14 cellular contexts compared by ENCODE assay signal in genomic region chr12:11876301-11876700, GRCh38.
DNase-seq lines count a peak whose midpoint lies in the region; ATAC-seq lines count a peak whose summit lies in the region.
"Had no signal": no experiment of that assay in that cellular context is flagged by ENCODE, and none has a peak within 500 bp of the region (broad histone marks: within the 10 kb centered on the region; RNA-seq: fewer than 3 reads in every experiment).

No MANE protein-coding gene starts in this region.

- H3K4me1 ChIP-seq in BLaER1 treated with 17β-estradiol and CSF1 and Interleukin-3, amounts not matched to agents 10 nM and 100 nM = peaks cover 37 to 69% (median 39%) of the 10 kb centered on the region in 10 experiments
- H3K4me1 ChIP-seq in naive thymus-derived CD4-positive, alpha-beta T cell (ENCODE audit: control insufficient read depth in 2 of 2, insufficient read depth in 2 of 2, low read length in 2 of 2) = peaks cover 0 to 20% of the 10 kb centered on the region in 2 donors

- intact Hi-C loops in activated T-helper 1 cell treated with anti-CD3 and anti-CD28 coated beads, Interleukin-12 subunit alpha, Interleukin-12 subunit beta, Interleukin-2, Interleukin-4 antibody, amounts not matched to agents 30 ng/mL and 10 ng/mL and 1 ng/mL, durations not matched to agents 14 hours and 24 hours and 36 hours (cut with micrococcal nuclease) = no loop called here
- intact Hi-C loops in naive thymus-derived CD4-positive, alpha-beta T cell (cut with micrococcal nuclease) = loop anchor here in 1 of 2 donors (2.0 to 5.0 kb wide), 3 partner anchors 14 to 224 kb away; no protein-coding TSS in a partner anchor

- H3K4me3 Mint-ChIP-seq in IgD-negative memory B cell = no peak overlapping the region
- peak overlapping the region; percentile 35 for H3K4me3 Mint-ChIP-seq in activated T-helper 1 cell treated with anti-CD3 and anti-CD28 coated beads, Interleukin-12 subunit alpha, Interleukin-12 subunit beta, Interleukin-2, Interleukin-4 antibody, amounts not matched to agents 30 ng/mL and 10 ng/mL and 1 ng/mL, durations not matched to agents 14 hours and 24 hours and 36 hours
- peak overlapping the region in 7 of 10 donors; percentile 4 to 59 (median 39) for H3K4me3 Mint-ChIP-seq in naive thymus-derived CD4-positive, alpha-beta T cell
- H3K4me3 Mint-ChIP-seq: activated CD8-positive, alpha-beta T cell treated with anti-CD3 and anti-CD28 coated beads, Interleukin-2, amount 10 ng/mL, durations not matched to agents 7 days and 5 days; activated naive CD8-positive, alpha-beta T cell treated with anti-CD3 and anti-CD28 coated beads, Interleukin-2, amount 10 ng/mL, durations not matched to agents 7 days and 5 days had no signal

- peaks cover 0 to 9% (median 0%) of the 10 kb centered on the region in 11 experiments; a peak in 2 of 22 replicates for H3K9me3 ChIP-seq in BLaER1 treated with 17β-estradiol and CSF1 and Interleukin-3, amounts not matched to agents 10 nM and 100 nM (replicated peaks in 1 of 11)
- H3K9me3 ChIP-seq in naive thymus-derived CD4-positive, alpha-beta T cell (ENCODE audit: control insufficient read depth in 2 of 3, low read length in 3 of 3) = no peaks in the 10 kb centered on the region
- H3K9me3 ChIP-seq: BE2C had no signal

- H3K36me3 ChIP-seq in BLaER1 treated with 17β-estradiol and CSF1 and Interleukin-3, amounts not matched to agents 10 nM and 100 nM = peaks cover 40 to 83% (median 67%) of the 10 kb centered on the region in 11 experiments
- peaks cover 0 to 13% (median 4%) of the 10 kb centered on the region in 3 experiments for H3K36me3 ChIP-seq in naive thymus-derived CD4-positive, alpha-beta T cell (ENCODE audit: control insufficient read depth in 2 of 3, insufficient read depth in 3 of 3, low read length in 3 of 3)
- H3K36me3 ChIP-seq: BE2C had no signal

- DNase-seq in activated T-helper 1 cell treated with anti-CD3 and anti-CD28 coated beads, Interleukin-12 subunit alpha, Interleukin-12 subunit beta, Interleukin-2, Interleukin-4 antibody, amounts not matched to agents 30 ng/mL and 10 ng/mL and 1 ng/mL, durations not matched to agents 14 hours and 24 hours and 36 hours (ENCODE audit: low spot score) = no peak
- peak in 2 of 9 donors; percentile 19 to 25 for DNase-seq in naive thymus-derived CD4-positive, alpha-beta T cell
- no peak for DNase-seq in NCI-H510A (lab: John Stamatoyannopoulos, UW)
- DNase-seq: activated CD8-positive, alpha-beta T cell treated with anti-CD3 and anti-CD28 coated beads, Interleukin-2, amount 10 ng/mL, durations not matched to agents 7 days and 5 days; activated naive CD8-positive, alpha-beta T cell treated with anti-CD3 and anti-CD28 coated beads, Interleukin-2, amount 10 ng/mL, durations not matched to agents 7 days and 5 days; BE2C; GM23248; NCI-H2081 treated with DMSO at 0.1 percent for 48 hours; posterior cingulate gyrus had no signal

- POLR2A ChIA-PET in naive thymus-derived CD4-positive, alpha-beta T cell (lab: Charles Lee) = no interaction called here

- no peak for ATAC-seq in naive thymus-derived CD4-positive, alpha-beta T cell
- ATAC-seq in HG02610 (IDR thresholded peaks at IDR 0.05; ENCODE audit: unreplicated experiment) = no peak
- no peak for ATAC-seq in HG02623 (IDR thresholded peaks at IDR 0.05; ENCODE audit: unreplicated experiment)
- no peak for ATAC-seq in HG03280 (IDR thresholded peaks at IDR 0.05; ENCODE audit: unreplicated experiment)
- ATAC-seq: activated CD8-positive, alpha-beta T cell treated with anti-CD3 and anti-CD28 coated beads, Interleukin-2, amount 10 ng/mL, durations not matched to agents 7 days and 5 days had no signal

- H3K27me3 ChIP-seq in BLaER1 treated with 17β-estradiol and CSF1 and Interleukin-3, amounts not matched to agents 10 nM and 100 nM = no peaks in the 10 kb centered on the region
- H3K27me3 ChIP-seq in naive thymus-derived CD4-positive, alpha-beta T cell (ENCODE audit: control insufficient read depth in 2 of 2, insufficient read depth in 2 of 2, low read length in 2 of 2) = no peaks in the 10 kb centered on the region
- H3K27me3 ChIP-seq: BE2C had no signal

- H3K4me1 Mint-ChIP-seq in IgD-negative memory B cell = peaks cover 4 to 12% (median 11%) of the 10 kb centered on the region in 3 donors
- peaks cover 75% of the 10 kb centered on the region for H3K4me1 Mint-ChIP-seq in activated T-helper 1 cell treated with anti-CD3 and anti-CD28 coated beads, Interleukin-12 subunit alpha, Interleukin-12 subunit beta, Interleukin-2, Interleukin-4 antibody, amounts not matched to agents 30 ng/mL and 10 ng/mL and 1 ng/mL, durations not matched to agents 14 hours and 24 hours and 36 hours (ENCODE audit: low read depth)
- H3K4me1 Mint-ChIP-seq in naive thymus-derived CD4-positive, alpha-beta T cell = peaks cover 32 to 64% (median 57%) of the 10 kb centered on the region in 7 donors

- peak overlapping the region in 7 of 11 experiments; percentile 1 to 47 (median 17); a peak in 10 of 22 replicates for H3K9ac ChIP-seq in BLaER1 treated with 17β-estradiol and CSF1 and Interleukin-3, amounts not matched to agents 10 nM and 100 nM
- H3K9ac ChIP-seq: GM23248 had no signal

- H4K20me1 ChIP-seq in BLaER1 treated with 17β-estradiol and CSF1 and Interleukin-3, amounts not matched to agents 10 nM and 100 nM = peaks cover 0 to 60% (median 19%) of the 10 kb centered on the region in 11 experiments; a peak in 13 of 22 replicates

- peaks cover 17% of the 10 kb centered on the region for H3K36me3 Mint-ChIP-seq in IgD-negative memory B cell
- H3K36me3 Mint-ChIP-seq in activated T-helper 1 cell treated with anti-CD3 and anti-CD28 coated beads, Interleukin-12 subunit alpha, Interleukin-12 subunit beta, Interleukin-2, Interleukin-4 antibody, amounts not matched to agents 30 ng/mL and 10 ng/mL and 1 ng/mL, durations not matched to agents 14 hours and 24 hours and 36 hours (ENCODE audit: low read depth) = peaks cover 58% of the 10 kb centered on the region
- peaks cover 5 to 49% (median 29%) of the 10 kb centered on the region in 5 donors for H3K36me3 Mint-ChIP-seq in naive thymus-derived CD4-positive, alpha-beta T cell

- no peak overlapping the region for H3K4me3 ChIP-seq in BLaER1 treated with 17β-estradiol and CSF1 and Interleukin-3, amounts not matched to agents 10 nM and 100 nM
- no peak overlapping the region for H3K4me3 ChIP-seq in naive thymus-derived CD4-positive, alpha-beta T cell (ENCODE audit: low read length)
- H3K4me3 ChIP-seq: GM23248 had no signal

- H3K4me2 ChIP-seq in BLaER1 treated with 17β-estradiol and CSF1 and Interleukin-3, amounts not matched to agents 10 nM and 100 nM = peak overlapping the region; percentile 51 to 77 (median 66)

- H3K27me3 Mint-ChIP-seq in IgD-negative memory B cell = no peaks in the 10 kb centered on the region
- H3K27me3 Mint-ChIP-seq in activated T-helper 1 cell treated with anti-CD3 and anti-CD28 coated beads, Interleukin-12 subunit alpha, Interleukin-12 subunit beta, Interleukin-2, Interleukin-4 antibody, amounts not matched to agents 30 ng/mL and 10 ng/mL and 1 ng/mL, durations not matched to agents 14 hours and 24 hours and 36 hours (ENCODE audit: insufficient read depth) = no peaks in the 10 kb centered on the region
- H3K27me3 Mint-ChIP-seq in naive thymus-derived CD4-positive, alpha-beta T cell = no peaks in the 10 kb centered on the region
- H3K27me3 Mint-ChIP-seq: activated naive CD8-positive, alpha-beta T cell treated with anti-CD3 and anti-CD28 coated beads, Interleukin-2, amount 10 ng/mL, durations not matched to agents 7 days and 5 days had no signal

- CTCF ChIA-PET in naive thymus-derived CD4-positive, alpha-beta T cell (lab: Charles Lee) = interaction anchor here (0.9 kb wide), 1 partner anchor 67 kb away, joined by 3 read pairs; no protein-coding TSS in a partner anchor

- H3K27ac Mint-ChIP-seq in IgD-negative memory B cell = peak overlapping the region in 2 of 3 donors; percentile 21 to 68
- peak overlapping the region; percentile 78 for H3K27ac Mint-ChIP-seq in activated T-helper 1 cell treated with anti-CD3 and anti-CD28 coated beads, Interleukin-12 subunit alpha, Interleukin-12 subunit beta, Interleukin-2, Interleukin-4 antibody, amounts not matched to agents 30 ng/mL and 10 ng/mL and 1 ng/mL, durations not matched to agents 14 hours and 24 hours and 36 hours
- H3K27ac Mint-ChIP-seq in naive thymus-derived CD4-positive, alpha-beta T cell = peak overlapping the region in 8 of 9 donors; percentile 63 to 87 (median 82)
- H3K27ac Mint-ChIP-seq: activated CD8-positive, alpha-beta T cell treated with anti-CD3 and anti-CD28 coated beads, Interleukin-2, amount 10 ng/mL, durations not matched to agents 7 days and 5 days; activated naive CD8-positive, alpha-beta T cell treated with anti-CD3 and anti-CD28 coated beads, Interleukin-2, amount 10 ng/mL, durations not matched to agents 7 days and 5 days had no signal

- peak overlapping the region in 10 of 11 experiments; percentile 3 to 63 (median 48); a peak in 17 of 22 replicates for H3K27ac ChIP-seq in BLaER1 treated with 17β-estradiol and CSF1 and Interleukin-3, amounts not matched to agents 10 nM and 100 nM
- no peak overlapping the region for H3K27ac ChIP-seq in naive thymus-derived CD4-positive, alpha-beta T cell (ENCODE audit: low read depth, low read length)
- H3K27ac ChIP-seq: GM23248 had no signal

- no peaks in the 10 kb centered on the region for H3K9me3 Mint-ChIP-seq in IgD-negative memory B cell
- no peaks in the 10 kb centered on the region for H3K9me3 Mint-ChIP-seq in activated T-helper 1 cell treated with anti-CD3 and anti-CD28 coated beads, Interleukin-12 subunit alpha, Interleukin-12 subunit beta, Interleukin-2, Interleukin-4 antibody, amounts not matched to agents 30 ng/mL and 10 ng/mL and 1 ng/mL, durations not matched to agents 14 hours and 24 hours and 36 hours
- no peaks in the 10 kb centered on the region for H3K9me3 Mint-ChIP-seq in naive thymus-derived CD4-positive, alpha-beta T cell
- H3K9me3 Mint-ChIP-seq: activated naive CD8-positive, alpha-beta T cell treated with anti-CD3 and anti-CD28 coated beads, Interleukin-2, amount 10 ng/mL, durations not matched to agents 7 days and 5 days had no signal

Comparison
In these comparisons a context has a peak if more than half of its experiments do, and no peak if none do; other contexts are left out.
1. H3K4me3 Mint-ChIP-seq: peak in activated T-helper 1 cell treated with anti-CD3 and anti-CD28 coated beads, Interleukin-12 subunit alpha, Interleukin-12 subunit beta, Interleukin-2, Interleukin-4 antibody, amounts not matched to agents 30 ng/mL and 10 ng/mL and 1 ng/mL, durations not matched to agents 14 hours and 24 hours and 36 hours (single experiment) and naive thymus-derived CD4-positive, alpha-beta T cell (7 of 10); none in IgD-negative memory B cell (0 of 4).
2. Peak in every context shown above with its lines, with median percentiles within 50 percentile points of each other: H3K27ac Mint-ChIP-seq.